Comparison of ENCODE assay signal across 8 cellular contexts in genomic region chr1:63615809-63616420, GRCh38. TPM values are rescaled to one million over a fixed set of nuclear protein-coding genes. Genes with fewer than 3 reads are reported as not detected.
DNase-seq lines count a peak whose midpoint lies in the region; ATAC-seq lines count a peak whose summit lies in the region.

No MANE protein-coding gene starts in this region.

- H3K27ac Mint-ChIP-seq in activated CD4-positive, alpha-beta memory T cell treated with anti-CD3 and anti-CD28 coated beads for 36 hours = no peak overlapping the region

- POLR2A ChIA-PET in activated CD4-positive, alpha-beta memory T cell treated with anti-CD3 and anti-CD28 coated beads for 36 hours (lab: Charles Lee) = no interaction called here

- peak overlapping the region; percentile 27 for H3K9ac ChIP-seq in mesenchymal stem cell (ENCODE audit: low read length)

- no peak overlapping the region for H2BK5ac ChIP-seq in mesenchymal stem cell (ENCODE audit: low read depth, low read length, poor library complexity, severe bottlenecking)

- intact Hi-C loops in activated CD4-positive, alpha-beta memory T cell treated with anti-CD3 and anti-CD28 coated beads for 36 hours (cut with micrococcal nuclease) = loop anchor here (1.0 to 5.0 kb wide), 4 partner anchors 59 to 630 kb away; no protein-coding TSS in a partner anchor

- H3K4me1 ChIP-seq in mesenchymal stem cell (ENCODE audit: control insufficient read depth, insufficient read depth, low read depth, low read length) = peaks cover 5% of the 10 kb centered on the region

- H3K4me1 Mint-ChIP-seq in activated CD4-positive, alpha-beta memory T cell treated with anti-CD3 and anti-CD28 coated beads for 36 hours (ENCODE audit: low read depth) = peaks cover 3% of the 10 kb centered on the region

- no peak overlapping the region for H4K8ac ChIP-seq in mesenchymal stem cell (ENCODE audit: low read length)

- H2BK15ac ChIP-seq in mesenchymal stem cell (ENCODE audit: low read depth, poor library complexity, severe bottlenecking) = no peak overlapping the region

- H3K9me3 ChIP-seq in mesenchymal stem cell (ENCODE audit: control insufficient read depth, low read length) = no peaks in the 10 kb centered on the region

- peak overlapping the region in 1 of 2 experiments; percentile 29 for H3K18ac ChIP-seq in mesenchymal stem cell (ENCODE audit: low read depth in 1 of 2, low read length in 2 of 2)

- H3K4me3 ChIP-seq in mesenchymal stem cell (ENCODE audit: insufficient read depth in 1 of 2, low read depth in 1 of 2, low read length in 2 of 2) = no peak overlapping the region

- H2BK12ac ChIP-seq in mesenchymal stem cell (ENCODE audit: low read length in 2 of 2) = no peak overlapping the region

- peaks cover 1% of the 10 kb centered on the region for H3K36me3 Mint-ChIP-seq in activated CD4-positive, alpha-beta memory T cell treated with anti-CD3 and anti-CD28 coated beads for 36 hours

- no peak overlapping the region for H3K4me3 Mint-ChIP-seq in activated CD4-positive, alpha-beta memory T cell treated with anti-CD3 and anti-CD28 coated beads for 36 hours

- no peak overlapping the region for H2AK5ac ChIP-seq in mesenchymal stem cell (ENCODE audit: low read length, severe bottlenecking)

- no peak overlapping the region for H3K27ac ChIP-seq in mesenchymal stem cell (ENCODE audit: low read length, poor library complexity, severe bottlenecking)

- no peak overlapping the region for H2AFZ ChIP-seq in mesenchymal stem cell (ENCODE audit: low read depth, low read length)

- peaks cover 28% of the 10 kb centered on the region for H3K79me1 ChIP-seq in mesenchymal stem cell (replicated peaks; ENCODE audit: low read length, poor library complexity, severe bottlenecking)

- H2BK120ac ChIP-seq in mesenchymal stem cell (ENCODE audit: low read depth, low read length) = no peak overlapping the region

- no peak overlapping the region for H3K23ac ChIP-seq in mesenchymal stem cell (ENCODE audit: low read length in 2 of 2)

- no peaks in the 10 kb centered on the region for H3K27me3 ChIP-seq in mesenchymal stem cell (ENCODE audit: control insufficient read depth in 1 of 2, insufficient read depth in 1 of 2, low read length in 2 of 2)

- H4K91ac ChIP-seq in mesenchymal stem cell (ENCODE audit: low read length) = no peak overlapping the region

- no peaks in the 10 kb centered on the region for H3K9me3 Mint-ChIP-seq in activated CD4-positive, alpha-beta memory T cell treated with anti-CD3 and anti-CD28 coated beads for 36 hours

- H3K27me3 Mint-ChIP-seq in activated CD4-positive, alpha-beta memory T cell treated with anti-CD3 and anti-CD28 coated beads for 36 hours = no peaks in the 10 kb centered on the region

- no peak overlapping the region for H3K4ac ChIP-seq in mesenchymal stem cell (ENCODE audit: low read depth in 1 of 2, low read length in 2 of 2)

- 39% methylated on average over 3 of the region's 5 CpGs for WGBS in mesenchymal stem cell

- no peak overlapping the region for H3K14ac ChIP-seq in mesenchymal stem cell (ENCODE audit: low read length in 2 of 2)

- ATAC-seq in HG03342 (IDR thresholded peaks at IDR 0.05; ENCODE audit: unreplicated experiment) = peak; percentile 63

- DNase-seq in activated gamma-delta T cell treated with Interleukin-2 at 50 U/mL for 16 hours (peak; percentile 63), activated gamma-delta T cell (lab: John Stamatoyannopoulos, UW) (no peak), NCI-H748 treated with DMSO at 0.1 percent for 48 hours (lab: John Stamatoyannopoulos, UW) (peak; percentile 6), mesenchymal stem cell (peak; percentile 78)
- peak; percentile 48 for DNase-seq in activated CD4-positive, alpha-beta memory T cell treated with anti-CD3 and anti-CD28 coated beads for 36 hours
- peak; percentile 41 for DNase-seq in effector CD8-positive, alpha-beta T cell (lab: John Stamatoyannopoulos, UW)
- DNase-seq in stimulated activated CD8-positive, alpha-beta memory T cell treated with anti-CD3 and anti-CD28 coated beads, Interleukin-7, amount 100 ng/mL, for 1 hour (ENCODE audit: low read depth in 2 of 2) = peak; percentile 29 to 36

- no peaks in the 10 kb centered on the region for H3K36me3 ChIP-seq in mesenchymal stem cell (ENCODE audit: control insufficient read depth in 1 of 2, insufficient read depth in 2 of 2, low read depth in 1 of 2, low read length in 2 of 2)

- no peak overlapping the region for H3K4me2 ChIP-seq in mesenchymal stem cell (ENCODE audit: low read length, poor library complexity, severe bottlenecking)

- CTCF ChIA-PET in activated CD4-positive, alpha-beta memory T cell treated with anti-CD3 and anti-CD28 coated beads for 36 hours (lab: Charles Lee) = interaction anchor here (0.9 to 2.6 kb wide), 6 partner anchors 14 to 631 kb away, joined by 3 to 34 read pairs (median 10); no protein-coding TSS in a partner anchor

RNA-seq across cellular contexts. Expression of gene PGM1, which starts 22.7 kb away (rescaled TPM):
- total RNA-seq in activated CD4-positive, alpha-beta memory T cell treated with anti-CD3 and anti-CD28 coated beads for 36 hours = 10 to 100 TPM; 31.9 to 32.4 TPM
- 22.1 TPM for polyA plus RNA-seq in mesenchymal stem cell (2013, experiment 1 of 2)
- polyA plus RNA-seq in mesenchymal stem cell (2013, experiment 2 of 2) = 21.4 TPM
